In the genomic region with DNA sequence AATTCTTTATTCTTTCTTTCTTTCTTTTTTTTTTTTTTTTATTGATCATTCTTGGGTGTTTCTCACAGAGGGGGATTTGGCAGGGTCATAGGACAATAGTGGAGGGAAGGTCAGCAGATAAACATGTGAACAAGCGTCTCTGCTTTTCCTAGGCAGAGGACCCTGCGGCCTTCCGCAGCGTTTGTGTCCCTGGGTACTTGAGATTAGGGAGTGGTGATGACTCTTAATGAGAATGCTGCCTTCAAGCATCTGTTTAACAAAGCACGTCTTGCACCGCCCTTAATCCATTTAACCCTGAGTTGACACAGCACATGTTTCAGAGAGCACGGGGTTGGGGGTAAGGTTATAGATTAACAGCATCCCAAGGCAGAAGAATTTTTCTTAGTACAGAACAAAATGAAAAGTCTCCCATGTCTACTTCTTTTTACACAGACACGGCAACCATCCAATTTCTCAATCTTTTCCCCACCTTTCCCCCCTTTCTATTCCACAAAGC, we compare ENCODE assay signal across 1 cellular context.
A peak's percentile ranks its signal among the peaks of the same experiment; 100 is the strongest.
TF ChIP-seq lines count a peak whose summit lies in the region.

No MANE protein-coding gene starts in this region.

TF ChIP-seq in K562, 482 proteins besides CTCF, POLR2A, EP300 and RAD21:
- TF ChIP-seq DACH1 (IDR thresholded peaks at IDR 0.05; ENCODE audit: partially characterized antibody) (peak; percentile 22), CBFA2T2 (conservative IDR thresholded peaks at IDR 0.05) (peak; percentile 68), ARID1B (IDR thresholded peaks at IDR 0.05) (peak; percentile 31; the same call in 1 of the 2 replicates), HDAC1 (IDR thresholded peaks at IDR 0.05) (peak in 1 of 2 experiments; percentile 24; a peak in 1 of 4 replicates), SMARCA4 (IDR thresholded peaks at IDR 0.05) (0 out of 2 replicates have a peak, but pooled peaks have one; percentile 22), NCOR1 (IDR thresholded peaks at IDR 0.05) (peak; percentile 50; the same call in 1 of the 2 replicates), CBFA2T3 (IDR thresholded peaks at IDR 0.05) (peak; percentile 82), MNT (conservative IDR thresholded peaks at IDR 0.05) (peak; percentile 27 to 59; a peak in 2 of 4 replicates), KDM1A (IDR thresholded peaks at IDR 0.05) (peak in 1 of 2 experiments; percentile 38; a peak in 2 of 4 replicates), TAL1 (IDR thresholded peaks at IDR 0.05) (peak; percentile 37; the same call in 1 of the 2 replicates), DPF2 (IDR thresholded peaks at IDR 0.05) (peak; percentile 47; the same call in 1 of the 2 replicates)
